ENCODE assay signal across 8 cellular contexts in the genomic region with DNA sequence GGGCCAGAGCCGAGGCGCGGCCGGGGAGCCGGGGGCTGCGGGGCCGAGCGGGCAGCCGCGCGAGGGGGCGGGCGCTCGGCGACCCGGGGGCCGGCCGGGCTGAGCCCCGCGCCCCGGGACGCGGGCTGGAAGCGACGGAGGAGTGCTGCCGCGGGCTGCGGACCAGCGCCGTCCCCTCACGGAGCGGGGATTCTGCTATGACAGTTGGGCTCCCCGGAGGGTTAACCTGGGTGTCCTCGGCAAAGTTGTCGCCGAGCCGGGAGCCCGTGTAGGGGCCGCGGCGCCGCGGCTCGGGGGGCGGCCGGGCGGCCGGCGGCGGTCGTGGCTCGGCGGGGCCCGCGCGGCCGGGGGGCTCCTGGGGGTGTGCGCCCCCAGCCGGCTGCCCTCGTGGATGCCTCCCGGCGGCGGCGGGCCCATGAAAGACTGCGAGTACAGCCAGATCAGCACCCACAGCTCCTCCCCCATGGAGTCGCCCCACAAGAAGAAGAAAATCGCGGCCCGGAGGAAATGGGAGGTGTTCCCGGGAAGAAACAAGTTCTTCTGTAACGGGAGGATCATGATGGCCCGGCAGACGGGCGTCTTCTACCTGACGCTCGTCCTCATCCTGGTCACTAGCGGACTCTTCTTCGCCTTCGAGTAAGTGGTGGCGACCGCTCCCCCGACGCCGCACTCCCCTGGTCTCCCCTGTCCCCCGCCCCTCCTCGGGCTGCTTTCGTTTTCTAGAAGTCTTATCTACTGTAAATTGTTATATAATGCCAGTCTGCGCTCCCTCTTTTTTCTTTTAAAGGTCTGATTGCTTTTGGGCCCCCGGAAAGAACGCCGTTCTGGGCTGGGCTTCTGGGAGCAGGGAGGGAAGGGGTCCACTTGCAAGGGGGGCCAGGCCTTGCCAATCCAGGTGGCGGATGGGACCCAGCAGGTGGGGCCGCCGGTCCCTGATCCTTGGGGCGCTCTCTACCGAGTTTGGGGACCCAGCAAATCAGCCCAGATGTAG. TPM values are rescaled to one million over a fixed set of nuclear protein-coding genes. Genes with fewer than 3 reads are reported as not detected.
DNase-seq lines count a peak whose midpoint lies in the region; ATAC-seq and TF ChIP-seq lines count a peak whose summit lies in the region.

No MANE protein-coding gene starts in this region.

- H3K27me3 ChIP-seq in brain microvascular endothelial cell (replicated peaks) (no peaks in the 10 kb centered on the region), iPS-20b (ENCODE audit: insufficient read depth, low read length) (peaks cover 31% of the 10 kb centered on the region), skeletal muscle satellite cell (ENCODE audit: control insufficient read depth, insufficient read depth, low read length) (no peaks in the 10 kb centered on the region)

- CTCF ChIA-PET in Calu3 (lab: Charles Lee): interaction anchor here (0.5 kb wide), 1 partner anchor 360 kb away, joined by 4 read pairs; no protein-coding TSS in a partner anchor

- peak overlapping the region; percentile 90 for H3K4me2 ChIP-seq in skeletal muscle satellite cell (ENCODE audit: low read length)

- peak; percentile 24 for ATAC-seq in GM21390 (IDR thresholded peaks at IDR 0.05; ENCODE audit: unreplicated experiment)

- BruUV-seq in Calu3 (replicated peaks; lab: Mats Ljungman, UMichigan): no TSS peak

- peak overlapping the region; percentile 22 for H3K27ac Mint-ChIP-seq in Calu3 (ENCODE audit: unreplicated experiment)

- H3K9me3 ChIP-seq in iPS-20b (ENCODE audit: insufficient read depth, low read depth, low read length) (no peaks in the 10 kb centered on the region), skeletal muscle satellite cell (replicated peaks; ENCODE audit: low read length) (no peaks in the 10 kb centered on the region)

- H3K4me3 Mint-ChIP-seq in Calu3 (ENCODE audit: low read depth, unreplicated experiment): peak overlapping the region; percentile 80

- H3K4me1 ChIP-seq in iPS-20b (ENCODE audit: insufficient read depth, low read length) (peaks cover 8% of the 10 kb centered on the region; the same call in 1 of the 2 replicates), skeletal muscle satellite cell (ENCODE audit: control insufficient read depth, insufficient read depth, low read length) (peaks cover 8% of the 10 kb centered on the region)

- in situ Hi-C loops in brain microvascular endothelial cell (cut with HindIII; ENCODE audit: low pct_ligation_motif_present, low sequenced_read_pairs): no loop called here

- peak overlapping the region; percentile 30; the same call in 1 of the 2 replicates for H3K9ac ChIP-seq in iPS-20b (ENCODE audit: low read depth, low read length)
- peak overlapping the region; percentile 89 for H3K9ac ChIP-seq in skeletal muscle satellite cell (ENCODE audit: low read depth, low read length)

- DNase-seq in Calu3: peak; percentile 56
- peak; percentile 71 for DNase-seq in HuH-7 (ENCODE audit: low spot score)
- peak; percentile 63 for DNase-seq in UCSD-AML1 (lab: John Stamatoyannopoulos, UW; ENCODE audit: unreplicated experiment)
- peak; percentile 40 for DNase-seq in brain microvascular endothelial cell
- no peak for DNase-seq in DMS153 (lab: John Stamatoyannopoulos, UW)

- H3K27me3 Mint-ChIP-seq in Calu3 (ENCODE audit: unreplicated experiment): no peaks in the 10 kb centered on the region

- no peaks in the 10 kb centered on the region for H3K36me3 ChIP-seq in brain microvascular endothelial cell (replicated peaks)
- no peaks in the 10 kb centered on the region for H3K36me3 ChIP-seq in iPS-20b (ENCODE audit: insufficient read depth, low read depth, low read length)
- H3K36me3 ChIP-seq in skeletal muscle satellite cell (ENCODE audit: insufficient read depth, low read length): no peaks in the 10 kb centered on the region

- H3K27ac ChIP-seq in brain microvascular endothelial cell: no peak overlapping the region
- no peak overlapping the region for H3K27ac ChIP-seq in iPS-20b (ENCODE audit: low read length)

- TF ChIP-seq CTCF in Calu3 (IDR thresholded peaks at IDR 0.05; ENCODE audit: unreplicated experiment) (no peak), brain microvascular endothelial cell (IDR thresholded peaks at IDR 0.05; ENCODE audit: low read depth, low read length, missing control alignments) (peak; percentile 20)

- no peaks in the 10 kb centered on the region for H3K9me3 Mint-ChIP-seq in Calu3 (ENCODE audit: low read depth, unreplicated experiment)

- peaks cover 29% of the 10 kb centered on the region for H3K36me3 Mint-ChIP-seq in Calu3 (ENCODE audit: insufficient read depth, unreplicated experiment)

- H3K4me3 ChIP-seq in brain microvascular endothelial cell (ENCODE audit: low read depth, low read length): peak overlapping the region; percentile 79
- H3K4me3 ChIP-seq in iPS-20b (ENCODE audit: low read length): peak overlapping the region; percentile 74
- H3K4me3 ChIP-seq in skeletal muscle satellite cell (ENCODE audit: low read length): peak overlapping the region; percentile 96

- peaks cover 28% of the 10 kb centered on the region for H3K4me1 Mint-ChIP-seq in Calu3 (ENCODE audit: low read depth, unreplicated experiment)

- intact Hi-C loops in Calu3 (cut with micrococcal nuclease; ENCODE audit: unreplicated experiment): loop anchor here (5.0 kb wide), 2 partner anchors 60 to 155 kb away; partner anchors contain the start of gene TMEM242

RNA-seq across cellular contexts. Expression of gene ZDHHC14, which starts 0.9 kb away (rescaled TPM):
- 17.3 and 18.6 TPM in 2 replicates for total RNA-seq in Calu3 (2022)
- total RNA-seq in skeletal muscle satellite cell (2012; rRNA removed): 1.7 and 2.0 TPM in 2 replicates

RNA-seq across cellular contexts. Expression of gene TMEM242, which starts 58.6 kb away (rescaled TPM):
- 7.9 and 9.9 TPM in 2 replicates for total RNA-seq in Calu3 (2022)
- 2.6 and 3.5 TPM in 2 replicates for total RNA-seq in skeletal muscle satellite cell (2012; rRNA removed)
